8 cellular contexts compared by ENCODE assay signal in the genomic region with DNA sequence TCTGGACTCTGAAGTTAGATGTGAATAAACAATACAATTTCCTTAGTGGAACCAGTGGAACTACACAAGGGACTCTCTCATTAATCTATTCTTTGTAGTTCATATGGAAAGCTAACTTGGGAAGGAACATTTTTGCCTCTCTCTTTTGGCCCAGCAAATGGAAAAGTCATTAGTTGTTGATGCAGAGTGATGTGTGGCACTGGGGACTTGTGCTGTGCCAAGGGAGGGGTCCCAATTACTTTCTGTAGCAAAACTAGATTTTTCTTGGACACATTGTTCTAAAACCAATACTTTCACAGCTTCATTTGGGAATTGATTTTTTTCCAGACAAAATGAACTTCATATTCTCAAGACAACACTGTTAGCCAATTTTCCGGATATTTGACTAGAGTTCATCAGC.
"Had no signal": no experiment of that assay in that cellular context is flagged by ENCODE, and none has a peak within 500 bp of the region (broad histone marks: within the 10 kb centered on the region; RNA-seq: fewer than 3 reads in every experiment).

No MANE protein-coding gene starts in this region.

- DNase-seq: GDM1, GF-D8 had no signal

- FAIRE-seq: G401.6, GM12878, GM12891, GM12892, GM18507, GM19239 had no signal

- ATAC-seq: GM12878 had no signal
